9 cellular contexts compared by ENCODE assay signal in the genomic region with DNA sequence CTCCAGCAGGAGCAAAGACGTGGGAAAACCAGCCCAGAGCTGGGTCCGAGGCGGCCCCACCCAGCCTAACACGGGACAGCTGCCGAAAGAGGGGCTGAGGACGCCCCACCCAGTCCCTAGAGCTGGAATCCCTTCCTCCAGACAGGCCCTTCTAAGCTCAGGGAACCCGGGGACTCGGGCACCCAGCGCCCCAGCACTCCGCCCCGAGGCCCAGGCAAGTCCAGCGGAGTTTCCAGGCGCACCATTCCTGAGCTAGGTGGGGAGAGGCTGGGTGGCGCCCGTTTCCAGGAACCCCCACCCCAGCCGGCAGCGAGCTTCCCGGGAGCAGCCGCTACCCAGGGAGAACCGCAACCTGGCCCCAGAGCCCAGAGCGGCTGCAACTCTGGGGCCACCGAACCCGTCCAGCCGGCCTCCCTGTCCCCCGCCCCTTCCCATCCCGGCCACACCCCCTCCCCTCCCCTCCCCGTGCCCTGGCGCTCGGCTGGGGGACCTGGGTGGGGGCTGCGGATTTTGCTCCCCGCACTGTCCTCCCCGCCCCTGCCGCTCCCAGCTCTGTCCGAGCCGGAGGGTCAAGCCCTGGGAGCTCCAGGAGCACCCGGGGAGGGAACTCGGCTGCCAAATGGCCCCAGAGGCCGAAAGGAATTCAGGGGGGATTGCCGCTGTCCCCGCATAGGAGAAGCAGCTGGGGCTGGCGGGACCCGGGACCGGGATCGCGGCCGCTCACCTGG. TPM values are rescaled to one million over a fixed set of nuclear protein-coding genes. Genes with fewer than 3 reads are reported as not detected.
A peak's percentile ranks its signal among the peaks of the same experiment; 100 is the strongest.
DNase-seq lines count a peak whose midpoint lies in the region; ATAC-seq, FAIRE-seq and TF ChIP-seq lines count a peak whose summit lies in the region.
"Had no signal": no experiment of that assay in that cellular context is flagged by ENCODE, and none has a peak within 500 bp of the region (broad histone marks: within the 10 kb centered on the region; RNA-seq: fewer than 3 reads in every experiment).

No MANE protein-coding gene starts in this region.

- intact Hi-C loops in activated naive CD4-positive, alpha-beta T cell treated with anti-CD3 and anti-CD28 coated beads for 36 hours (cut with micrococcal nuclease), result loop anchor here (5.0 kb wide), 4 partner anchors 171 to 714 kb away; a partner anchor contains a TSS
- intact Hi-C loops in activated CD8-positive, alpha-beta T cell treated with anti-CD3 and anti-CD28 coated beads for 36 hours (cut with micrococcal nuclease), result no loop called here

- peaks cover 49% of the 10 kb centered on the region for H3K4me1 Mint-ChIP-seq in activated naive CD4-positive, alpha-beta T cell treated with anti-CD3 and anti-CD28 coated beads for 36 hours (ENCODE audit: low read depth)
- H3K4me1 Mint-ChIP-seq in activated CD8-positive, alpha-beta T cell treated with anti-CD3 and anti-CD28 coated beads for 36 hours (ENCODE audit: low read depth), result peaks cover 41% of the 10 kb centered on the region

- ATAC-seq in activated CD8-positive, alpha-beta T cell treated with anti-CD3 and anti-CD28 coated beads for 36 hours, result no peak
- ATAC-seq in GM19397 (IDR thresholded peaks at IDR 0.05; ENCODE audit: unreplicated experiment) (no peak), GM18502 (IDR thresholded peaks at IDR 0.05; ENCODE audit: poor library complexity, unreplicated experiment) (no peak)

- no peak for TF ChIP-seq CTCF in activated CD8-positive, alpha-beta T cell treated with anti-CD3 and anti-CD28 coated beads for 36 hours (IDR thresholded peaks at IDR 0.05)
- no peak for TF ChIP-seq CTCF in neutrophil (IDR thresholded peaks at IDR 0.05)

- no peak for FAIRE-seq in frontal cortex (lab: Jason Lieb, UNC)

- no peaks in the 10 kb centered on the region for H3K27me3 ChIP-seq in neutrophil

- CTCF ChIA-PET in activated naive CD4-positive, alpha-beta T cell treated with anti-CD3 and anti-CD28 coated beads for 36 hours (lab: Charles Lee), result interaction anchor here (0.6 to 2.3 kb wide), 8 partner anchors 8 to 44 kb away, joined by 3 to 12 read pairs (median 4); no protein-coding TSS in a partner anchor
- CTCF ChIA-PET in activated CD8-positive, alpha-beta T cell treated with anti-CD3 and anti-CD28 coated beads for 36 hours (lab: Charles Lee), result interaction anchor here (0.7 to 7.9 kb wide), 5 partner anchors 8 to 43 kb away, joined by 4 to 83 read pairs (median 6); no protein-coding TSS in a partner anchor

- H3K27ac Mint-ChIP-seq in activated naive CD4-positive, alpha-beta T cell treated with anti-CD3 and anti-CD28 coated beads for 36 hours, result peak overlapping the region; percentile 88
- peak overlapping the region; percentile 91 for H3K27ac Mint-ChIP-seq in activated CD8-positive, alpha-beta T cell treated with anti-CD3 and anti-CD28 coated beads for 36 hours

- no peaks in the 10 kb centered on the region for H3K27me3 Mint-ChIP-seq in activated naive CD4-positive, alpha-beta T cell treated with anti-CD3 and anti-CD28 coated beads for 36 hours (ENCODE audit: low read depth)
- H3K27me3 Mint-ChIP-seq in activated CD8-positive, alpha-beta T cell treated with anti-CD3 and anti-CD28 coated beads for 36 hours, result no peaks in the 10 kb centered on the region

- DNase-seq in activated naive CD4-positive, alpha-beta T cell treated with anti-CD3 and anti-CD28 coated beads for 36 hours, result peak; percentile 30
- DNase-seq in activated naive CD4-positive, alpha-beta T cell treated with anti-CD3 and anti-CD28 coated beads, Interleukin-2, amount 50 U/mL, for 16 hours, result no peak
- DNase-seq in activated CD8-positive, alpha-beta T cell treated with anti-CD3 and anti-CD28 coated beads for 36 hours, result no peak
- DNase-seq in frontal cortex (ENCODE audit: low spot score in 2 of 2) (peak; percentile 63 to 81), T-helper 9 cell (no peak)

- peaks cover 81 to 92% of the 10 kb centered on the region in 2 experiments for H3K4me1 ChIP-seq in neutrophil (ENCODE audit: control insufficient read depth in 1 of 2, insufficient read depth in 1 of 2, low read depth in 1 of 2, low read length in 1 of 2)

- H3K36me3 ChIP-seq in neutrophil, result peaks cover 38% of the 10 kb centered on the region

- H3K4me3 Mint-ChIP-seq in activated naive CD4-positive, alpha-beta T cell treated with anti-CD3 and anti-CD28 coated beads for 36 hours, result peak overlapping the region; percentile 87
- peak overlapping the region; percentile 78 for H3K4me3 Mint-ChIP-seq in activated CD8-positive, alpha-beta T cell treated with anti-CD3 and anti-CD28 coated beads for 36 hours

- no peaks in the 10 kb centered on the region for H3K9me3 Mint-ChIP-seq in activated naive CD4-positive, alpha-beta T cell treated with anti-CD3 and anti-CD28 coated beads for 36 hours
- no peaks in the 10 kb centered on the region for H3K9me3 Mint-ChIP-seq in activated CD8-positive, alpha-beta T cell treated with anti-CD3 and anti-CD28 coated beads for 36 hours

- no peaks in the 10 kb centered on the region for H3K9me3 ChIP-seq in neutrophil

- H3K27ac ChIP-seq in neutrophil, result peak overlapping the region; percentile 98

- H3K4me3 ChIP-seq in neutrophil (ENCODE audit: low read depth in 1 of 2, low read length in 1 of 2), result peak overlapping the region; percentile 80 to 87

- POLR2A ChIA-PET in activated CD8-positive, alpha-beta T cell treated with anti-CD3 and anti-CD28 coated beads for 36 hours (lab: Charles Lee), result interaction anchor here (0.6 to 18.6 kb wide), 8 partner anchors 8 to 66 kb away, joined by 3 to 335 read pairs (median 3); a partner anchor contains a TSS

- peaks cover 23% of the 10 kb centered on the region for H3K36me3 Mint-ChIP-seq in activated naive CD4-positive, alpha-beta T cell treated with anti-CD3 and anti-CD28 coated beads for 36 hours (ENCODE audit: low read depth)
- H3K36me3 Mint-ChIP-seq in activated CD8-positive, alpha-beta T cell treated with anti-CD3 and anti-CD28 coated beads for 36 hours (ENCODE audit: low read depth), result peaks cover 46% of the 10 kb centered on the region

RNA-seq across cellular contexts. Expression of a gene that starts 0.5 kb away (rescaled TPM):
- 10 to 100 TPM; 79.0 to 85.6 TPM for total RNA-seq in activated naive CD4-positive, alpha-beta T cell treated with anti-CD3 and anti-CD28 coated beads for 36 hours
- 100 to 1,000 TPM; 209 to 213 TPM for total RNA-seq in activated CD8-positive, alpha-beta T cell treated with anti-CD3 and anti-CD28 coated beads for 36 hours
- 2.0 TPM for total RNA-seq in frontal cortex

RNA-seq across cellular contexts. Expression of a gene that starts 2.5 kb away (rescaled TPM):
- 100 to 1,000 TPM; 105 to 110 TPM for total RNA-seq in activated naive CD4-positive, alpha-beta T cell treated with anti-CD3 and anti-CD28 coated beads for 36 hours
- total RNA-seq in activated CD8-positive, alpha-beta T cell treated with anti-CD3 and anti-CD28 coated beads for 36 hours, result 100 to 1,000 TPM; 182 to 197 TPM
- 0.41 TPM for total RNA-seq in frontal cortex

RNA-seq across cellular contexts. Expression of a gene that starts 18.1 kb away (rescaled TPM):
- total RNA-seq in activated naive CD4-positive, alpha-beta T cell treated with anti-CD3 and anti-CD28 coated beads for 36 hours, result not detected
- total RNA-seq in activated CD8-positive, alpha-beta T cell treated with anti-CD3 and anti-CD28 coated beads for 36 hours, result under 1 TPM in 1 of 2 experiments, not detected in 1; 0.51 TPM
- total RNA-seq in frontal cortex, result 2.0 TPM
- total RNA-seq: dermis microvascular lymphatic vessel endothelial cell had no signal

RNA-seq across cellular contexts. Expression of a gene that starts 40.3 kb away (rescaled TPM):
- 100 to 1,000 TPM in 1 of 2 experiments, 10 to 100 TPM in 1; 96.3 to 103 TPM for total RNA-seq in activated naive CD4-positive, alpha-beta T cell treated with anti-CD3 and anti-CD28 coated beads for 36 hours
- total RNA-seq in activated CD8-positive, alpha-beta T cell treated with anti-CD3 and anti-CD28 coated beads for 36 hours, result 10 to 100 TPM; 92.6 to 95.1 TPM
- total RNA-seq in frontal cortex, result 6.1 TPM

RNA-seq across cellular contexts. Expression of a gene that starts 58.8 kb away (rescaled TPM):
- 100 to 1,000 TPM; 165 to 173 TPM for total RNA-seq in activated naive CD4-positive, alpha-beta T cell treated with anti-CD3 and anti-CD28 coated beads for 36 hours
- total RNA-seq in activated CD8-positive, alpha-beta T cell treated with anti-CD3 and anti-CD28 coated beads for 36 hours, result 100 to 1,000 TPM; 175 to 179 TPM
- 3.7 TPM for total RNA-seq in frontal cortex

Comparison
In these comparisons a context has a peak if more than half of its experiments do, and no peak if none do; other contexts are left out.
1. DNase-seq: peak in activated naive CD4-positive, alpha-beta T cell treated with anti-CD3 and anti-CD28 coated beads for 36 hours (single experiment) and frontal cortex (2 of 2); none in activated naive CD4-positive, alpha-beta T cell treated with anti-CD3 and anti-CD28 coated beads, Interleukin-2, amount 50 U/mL, for 16 hours (single experiment), activated CD8-positive, alpha-beta T cell treated with anti-CD3 and anti-CD28 coated beads for 36 hours (single experiment) and T-helper 9 cell (single experiment).
2. RNA of a gene that starts 0.5 kb away (total RNA-seq): 209 to 213 TPM in activated CD8-positive, alpha-beta T cell treated with anti-CD3 and anti-CD28 coated beads for 36 hours and 79.0 to 85.6 TPM in activated naive CD4-positive, alpha-beta T cell treated with anti-CD3 and anti-CD28 coated beads for 36 hours; 2.0 TPM in frontal cortex (single experiment); every median in the first group is over 10 times any median in the second.
3. RNA of a gene that starts 2.5 kb away (total RNA-seq): 182 to 197 TPM in activated CD8-positive, alpha-beta T cell treated with anti-CD3 and anti-CD28 coated beads for 36 hours and 105 to 110 TPM in activated naive CD4-positive, alpha-beta T cell treated with anti-CD3 and anti-CD28 coated beads for 36 hours; 0.41 TPM in frontal cortex (single experiment); every median in the first group is over 10 times any median in the second.